In the genomic region with DNA sequence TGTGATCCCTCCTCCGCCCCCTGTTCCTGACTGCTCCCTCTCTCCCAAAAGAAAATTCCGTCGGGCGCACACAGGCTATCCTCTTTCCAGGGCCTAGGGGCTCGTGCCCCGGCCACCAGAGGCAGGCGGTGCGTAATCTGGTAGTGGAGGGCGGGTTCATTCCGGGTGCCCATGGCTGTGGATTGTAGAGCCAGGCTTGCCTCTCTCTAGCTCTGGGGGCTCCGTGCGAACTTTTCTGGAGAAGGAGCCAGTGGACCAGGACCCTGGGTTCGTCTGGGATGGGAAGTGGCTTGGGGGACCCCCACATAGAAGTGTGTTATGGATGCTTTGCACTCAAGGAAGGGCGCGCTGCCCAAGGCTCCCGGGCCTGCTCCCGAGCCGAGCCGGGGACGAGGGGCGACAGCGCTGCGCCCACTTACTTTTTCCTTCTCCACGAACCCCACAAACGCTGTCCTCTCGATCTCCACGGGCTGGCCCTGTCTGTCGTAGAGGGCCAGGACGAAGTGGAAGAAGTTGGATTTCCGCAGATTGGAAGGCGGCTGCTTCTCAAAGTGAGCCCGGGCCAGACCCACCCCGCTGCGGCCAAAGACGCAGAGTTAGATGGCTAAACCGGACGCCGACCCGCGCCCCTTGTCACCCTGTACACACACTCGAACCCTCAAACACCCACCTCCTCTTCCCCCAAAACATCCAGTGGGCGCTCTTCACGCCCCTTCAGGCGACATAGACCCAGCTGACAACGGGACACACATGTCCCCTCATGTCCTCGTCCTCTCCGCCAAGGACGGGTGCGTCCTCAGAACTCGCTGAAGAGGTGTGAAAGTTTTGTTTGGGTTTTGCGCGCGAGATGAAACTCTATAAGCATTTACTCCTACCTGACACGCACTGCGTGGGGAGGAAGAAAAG, we compare ENCODE assay signal across 12 cellular contexts. TPM values are rescaled to one million over a fixed set of nuclear protein-coding genes. Genes with fewer than 3 reads are reported as not detected.
A peak's percentile ranks its signal among the peaks of the same experiment; 100 is the strongest.
DNase-seq lines count a peak whose midpoint lies in the region; ATAC-seq and TF ChIP-seq lines count a peak whose summit lies in the region.
"Had no signal": no experiment of that assay in that cellular context is flagged by ENCODE, and none has a peak within 500 bp of the region (broad histone marks: within the 10 kb centered on the region; RNA-seq: fewer than 3 reads in every experiment).

No MANE protein-coding gene starts in this region.

- H3K4me1 Mint-ChIP-seq in central memory CD8-positive, alpha-beta T cell, result peaks cover 38% of the 10 kb centered on the region
- peaks cover 63 to 74% (median 64%) of the 10 kb centered on the region in 3 donors for H3K4me1 Mint-ChIP-seq in naive B cell

- H3K36me3 Mint-ChIP-seq in central memory CD8-positive, alpha-beta T cell (ENCODE audit: insufficient read depth), result peaks cover 11% of the 10 kb centered on the region
- H3K36me3 Mint-ChIP-seq in naive B cell, result peaks cover 19 to 30% of the 10 kb centered on the region in 2 donors

- WGBS in heart right ventricle, 2 donors, result 7 to 24% methylated on average over 55 of the region's 55 CpGs

- peak overlapping the region; percentile 81 to 96 (median 91) for H3K27ac ChIP-seq in heart right ventricle
- peak overlapping the region; percentile 86 for H3K27ac ChIP-seq in vagina
- H3K27ac ChIP-seq: VCaP had no signal

- peaks cover 0 to 70% (median 28%) of the 10 kb centered on the region in 7 donors for H3K27me3 ChIP-seq in heart right ventricle
- H3K27me3 ChIP-seq in vagina, result no peaks in the 10 kb centered on the region

- TF ChIP-seq POLR2A in vagina (IDR thresholded peaks at IDR 0.05), result no peak

- no peaks in the 10 kb centered on the region for H3K9me3 Mint-ChIP-seq in central memory CD8-positive, alpha-beta T cell
- H3K9me3 Mint-ChIP-seq in naive B cell, result no peaks in the 10 kb centered on the region

- H3K27ac Mint-ChIP-seq in central memory CD8-positive, alpha-beta T cell (ENCODE audit: low read depth), result no peak overlapping the region
- peak overlapping the region; percentile 41 to 99 (median 95) for H3K27ac Mint-ChIP-seq in naive B cell

- peaks cover 61% of the 10 kb centered on the region for H3K27me3 Mint-ChIP-seq in central memory CD8-positive, alpha-beta T cell
- H3K27me3 Mint-ChIP-seq in naive B cell, result peaks cover 0 to 6% (median 0%) of the 10 kb centered on the region in 3 donors

- H3K4me3 ChIP-seq in heart right ventricle, result peak overlapping the region; percentile 51 to 78 (median 67)
- peak overlapping the region; percentile 54 to 62 for H3K4me3 ChIP-seq in vagina

- no peak for ATAC-seq in heart right ventricle
- no peak for ATAC-seq in left cardiac atrium
- ATAC-seq in central memory CD8-positive, alpha-beta T cell (replicated peaks; ENCODE audit: extremely low read depth, poor library complexity, severe bottlenecking), result no peak
- no peak for ATAC-seq in naive B cell (ENCODE audit: low read depth in 2 of 2)
- ATAC-seq in left colon, result no peak

- TF ChIP-seq CTCF in heart right ventricle (IDR thresholded peaks at IDR 0.05), result no peak
- TF ChIP-seq CTCF in vagina (IDR thresholded peaks at IDR 0.05), result no peak

- H3K36me3 ChIP-seq in heart right ventricle, result peaks cover 0 to 14% (median 0%) of the 10 kb centered on the region in 9 donors
- H3K36me3 ChIP-seq in vagina, result no peaks in the 10 kb centered on the region
- H3K36me3 ChIP-seq: MG63 had no signal

- peaks cover 3 to 70% (median 45%) of the 10 kb centered on the region in 9 donors for H3K4me1 ChIP-seq in heart right ventricle
- peaks cover 5% of the 10 kb centered on the region for H3K4me1 ChIP-seq in vagina

- no peaks in the 10 kb centered on the region for H3K9me3 ChIP-seq in heart right ventricle
- H3K9me3 ChIP-seq in vagina, result no peaks in the 10 kb centered on the region
- H3K9me3 ChIP-seq: MG63 had no signal

- intact Hi-C loops in heart right ventricle (cut with DNase I), result loop anchor here in 7 of 10 donors (5.0 to 10.0 kb wide), 6 partner anchors 35 to 302 kb away; no protein-coding TSS in a partner anchor
- intact Hi-C loops in left cardiac atrium (cut with DNase I), result loop anchor here in 1 of 2 donors (5.0 to 10.0 kb wide), 2 partner anchors 45 to 222 kb away; no protein-coding TSS in a partner anchor
- intact Hi-C loops in vagina (cut with DNase I), result loop anchor here (5.0 to 10.0 kb wide), 3 partner anchors 45 to 295 kb away; no protein-coding TSS in a partner anchor
- intact Hi-C loops in left colon (cut with DNase I, micrococcal nuclease), result no loop called here

- DNase-seq in heart right ventricle (peak in 1 of 2 donors; percentile 17), left cardiac atrium (no peak), naive B cell (no peak), vagina (ENCODE audit: extremely low spot score in 2 of 2) (no peak), midbrain (lab: John Stamatoyannopoulos, UW) (no peak), left colon (no peak), HCEC 1CT (no peak)
- no peak for DNase-seq in central memory CD8-positive, alpha-beta T cell (ENCODE audit: low spot score in 2 of 2)
- DNase-seq: GOT3; MG63; stimulated activated CD4-positive, alpha-beta T cell treated with anti-CD3 and anti-CD28 coated beads, Interleukin-12 subunit alpha, Interleukin-12 subunit beta, amount 100 ng/mL, for 4 hours had no signal

- H3K4me3 Mint-ChIP-seq in central memory CD8-positive, alpha-beta T cell, result peak overlapping the region; percentile 75
- peak overlapping the region; percentile 93 to 100 (median 100) for H3K4me3 Mint-ChIP-seq in naive B cell

RNA-seq across cellular contexts. Expression of gene EBF1, which starts 2.9 kb away (rescaled TPM):
- 10 to 100 TPM in 6 of 10 donors, 1 to 10 TPM in 4; 8.5 to 16.1 (median 11.0) TPM for total RNA-seq in heart right ventricle
- polyA plus RNA-seq in heart right ventricle, result 10 to 100 TPM in 1 of 2 donors, 1 to 10 TPM in 1; 3.2 to 10.1 TPM
- 10 to 100 TPM; 19.3 to 28.1 TPM for total RNA-seq in left cardiac atrium
- 10 to 100 TPM; 27.7 to 48.4 (median 40.1) TPM for polyA plus RNA-seq in naive B cell (ENCODE audit: low read depth in 6 of 6)
- total RNA-seq in vagina, result 36.6 TPM
- total RNA-seq in left colon, result 1 to 10 TPM; 3.4 to 8.2 TPM

Comparison
In these comparisons a context has a peak if more than half of its experiments do, and no peak if none do; other contexts are left out.
1. intact Hi-C loops: an anchor here in heart right ventricle (5.0 to 10.0 kb wide) and vagina (5.0 to 10.0 kb wide); none called in left colon.